Comparison of ENCODE assay signal across 1 cellular context in the genomic region with DNA sequence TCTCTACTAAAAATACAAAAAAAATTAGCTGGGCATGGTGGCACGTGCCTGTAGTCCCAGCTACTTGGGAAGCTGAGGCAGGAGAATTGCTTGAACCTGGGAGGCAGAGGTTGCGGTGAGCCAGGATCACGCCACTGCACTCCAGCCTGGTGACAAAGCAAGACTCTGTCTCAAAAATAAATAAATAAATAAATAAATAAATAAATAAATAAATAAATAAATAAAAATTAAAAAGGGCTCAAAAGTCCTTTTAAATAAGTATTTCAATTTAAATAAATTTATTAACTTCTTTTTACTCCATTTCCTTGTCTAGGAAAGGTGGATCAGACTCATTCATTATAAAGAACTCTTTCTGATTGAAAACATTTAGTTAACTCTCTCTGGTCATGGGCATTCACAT.
TF ChIP-seq lines count a peak whose summit lies in the region.

No MANE protein-coding gene starts in this region.

TF ChIP-seq in HEK293, 187 proteins besides CTCF, POLR2A, EP300 and RAD21 (continued from another document):
- TF ChIP-seq, protein P1, sequence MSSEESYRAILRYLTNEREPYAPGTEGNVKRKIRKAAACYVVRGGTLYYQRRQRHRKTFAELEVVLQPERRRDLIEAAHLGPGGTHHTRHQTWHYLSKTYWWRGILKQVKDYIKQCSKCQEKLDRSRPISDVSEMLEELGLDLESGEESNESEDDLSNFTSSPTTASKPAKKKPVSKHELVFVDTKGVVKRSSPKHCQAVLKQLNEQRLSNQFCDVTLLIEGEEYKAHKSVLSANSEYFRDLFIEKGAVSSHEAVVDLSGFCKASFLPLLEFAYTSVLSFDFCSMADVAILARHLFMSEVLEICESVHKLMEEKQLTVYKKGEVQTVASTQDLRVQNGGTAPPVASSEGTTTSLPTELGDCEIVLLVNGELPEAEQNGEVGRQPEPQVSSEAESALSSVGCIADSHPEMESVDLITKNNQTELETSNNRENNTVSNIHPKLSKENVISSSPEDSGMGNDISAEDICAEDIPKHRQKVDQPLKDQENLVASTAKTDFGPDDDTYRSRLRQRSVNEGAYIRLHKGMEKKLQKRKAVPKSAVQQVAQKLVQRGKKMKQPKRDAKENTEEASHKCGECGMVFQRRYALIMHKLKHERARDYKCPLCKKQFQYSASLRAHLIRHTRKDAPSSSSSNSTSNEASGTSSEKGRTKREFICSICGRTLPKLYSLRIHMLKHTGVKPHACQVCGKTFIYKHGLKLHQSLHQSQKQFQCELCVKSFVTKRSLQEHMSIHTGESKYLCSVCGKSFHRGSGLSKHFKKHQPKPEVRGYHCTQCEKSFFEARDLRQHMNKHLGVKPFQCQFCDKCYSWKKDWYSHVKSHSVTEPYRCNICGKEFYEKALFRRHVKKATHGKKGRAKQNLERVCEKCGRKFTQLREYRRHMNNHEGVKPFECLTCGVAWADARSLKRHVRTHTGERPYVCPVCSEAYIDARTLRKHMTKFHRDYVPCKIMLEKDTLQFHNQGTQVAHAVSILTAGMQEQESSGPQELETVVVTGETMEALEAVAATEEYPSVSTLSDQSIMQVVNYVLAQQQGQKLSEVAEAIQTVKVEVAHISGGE (tag by site-specific recombination; conservative IDR thresholded peaks at IDR 0.05; ENCODE audit: low read depth) = peak; percentile 81
- TF ChIP-seq ZNF510 (tag by site-specific recombination; IDR thresholded peaks at IDR 0.05; ENCODE audit: insufficient replicate concordance) = peak; percentile 50
- TF ChIP-seq ZNF664 (tag by site-specific recombination; IDR thresholded peaks at IDR 0.05) = 0 out of 2 replicates have a peak, but pooled peaks have one; percentile 44
- TF ChIP-seq ZBTB1 (tag by site-specific recombination; IDR thresholded peaks at IDR 0.05) = peak; percentile 27; the same call in 1 of the 2 replicates
- peak; percentile 89; the same call in 1 of the 2 replicates for TF ChIP-seq ZNF394 (tag by site-specific recombination; IDR thresholded peaks at IDR 0.05; ENCODE audit: borderline replicate concordance)
- TF ChIP-seq, protein P2, sequence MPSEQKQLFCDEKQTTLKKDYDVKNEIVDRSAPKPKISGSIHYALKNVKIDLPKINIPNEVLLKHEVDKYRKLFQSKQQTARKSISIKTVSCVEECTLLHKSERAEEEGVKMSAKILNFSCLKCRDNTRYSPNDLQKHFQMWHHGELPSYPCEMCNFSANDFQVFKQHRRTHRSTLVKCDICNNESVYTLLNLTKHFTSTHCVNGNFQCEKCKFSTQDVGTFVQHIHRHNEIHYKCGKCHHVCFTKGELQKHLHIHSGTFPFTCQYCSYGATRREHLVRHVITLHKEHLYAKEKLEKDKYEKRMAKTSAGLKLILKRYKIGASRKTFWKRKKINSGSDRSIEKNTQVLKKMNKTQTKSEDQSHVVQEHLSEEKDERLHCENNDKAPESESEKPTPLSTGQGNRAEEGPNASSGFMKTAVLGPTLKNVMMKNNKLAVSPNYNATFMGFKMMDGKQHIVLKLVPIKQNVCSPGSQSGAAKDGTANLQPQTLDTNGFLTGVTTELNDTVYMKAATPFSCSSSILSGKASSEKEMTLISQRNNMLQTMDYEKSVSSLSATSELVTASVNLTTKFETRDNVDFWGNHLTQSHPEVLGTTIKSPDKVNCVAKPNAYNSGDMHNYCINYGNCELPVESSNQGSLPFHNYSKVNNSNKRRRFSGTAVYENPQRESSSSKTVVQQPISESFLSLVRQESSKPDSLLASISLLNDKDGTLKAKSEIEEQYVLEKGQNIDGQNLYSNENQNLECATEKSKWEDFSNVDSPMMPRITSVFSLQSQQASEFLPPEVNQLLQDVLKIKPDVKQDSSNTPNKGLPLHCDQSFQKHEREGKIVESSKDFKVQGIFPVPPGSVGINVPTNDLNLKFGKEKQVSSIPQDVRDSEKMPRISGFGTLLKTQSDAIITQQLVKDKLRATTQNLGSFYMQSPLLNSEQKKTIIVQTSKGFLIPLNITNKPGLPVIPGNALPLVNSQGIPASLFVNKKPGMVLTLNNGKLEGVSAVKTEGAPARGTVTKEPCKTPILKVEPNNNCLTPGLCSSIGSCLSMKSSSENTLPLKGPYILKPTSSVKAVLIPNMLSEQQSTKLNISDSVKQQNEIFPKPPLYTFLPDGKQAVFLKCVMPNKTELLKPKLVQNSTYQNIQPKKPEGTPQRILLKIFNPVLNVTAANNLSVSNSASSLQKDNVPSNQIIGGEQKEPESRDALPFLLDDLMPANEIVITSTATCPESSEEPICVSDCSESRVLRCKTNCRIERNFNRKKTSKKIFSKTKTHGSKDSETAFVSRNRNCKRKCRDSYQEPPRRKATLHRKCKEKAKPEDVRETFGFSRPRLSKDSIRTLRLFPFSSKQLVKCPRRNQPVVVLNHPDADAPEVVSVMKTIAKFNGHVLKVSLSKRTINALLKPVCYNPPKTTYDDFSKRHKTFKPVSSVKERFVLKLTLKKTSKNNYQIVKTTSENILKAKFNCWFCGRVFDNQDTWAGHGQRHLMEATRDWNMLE (tag by site-specific recombination; conservative IDR thresholded peaks at IDR 0.05; ENCODE audit: low read depth) = peak; percentile 86
- TF ChIP-seq ZNF558 (tag by site-specific recombination; IDR thresholded peaks at IDR 0.05) = 0 out of 2 replicates have a peak, but pooled peaks have one; percentile 64
- peak; percentile 56 for TF ChIP-seq ZNF623 (tag by site-specific recombination; IDR thresholded peaks at IDR 0.05)
- TF ChIP-seq, protein P3, sequence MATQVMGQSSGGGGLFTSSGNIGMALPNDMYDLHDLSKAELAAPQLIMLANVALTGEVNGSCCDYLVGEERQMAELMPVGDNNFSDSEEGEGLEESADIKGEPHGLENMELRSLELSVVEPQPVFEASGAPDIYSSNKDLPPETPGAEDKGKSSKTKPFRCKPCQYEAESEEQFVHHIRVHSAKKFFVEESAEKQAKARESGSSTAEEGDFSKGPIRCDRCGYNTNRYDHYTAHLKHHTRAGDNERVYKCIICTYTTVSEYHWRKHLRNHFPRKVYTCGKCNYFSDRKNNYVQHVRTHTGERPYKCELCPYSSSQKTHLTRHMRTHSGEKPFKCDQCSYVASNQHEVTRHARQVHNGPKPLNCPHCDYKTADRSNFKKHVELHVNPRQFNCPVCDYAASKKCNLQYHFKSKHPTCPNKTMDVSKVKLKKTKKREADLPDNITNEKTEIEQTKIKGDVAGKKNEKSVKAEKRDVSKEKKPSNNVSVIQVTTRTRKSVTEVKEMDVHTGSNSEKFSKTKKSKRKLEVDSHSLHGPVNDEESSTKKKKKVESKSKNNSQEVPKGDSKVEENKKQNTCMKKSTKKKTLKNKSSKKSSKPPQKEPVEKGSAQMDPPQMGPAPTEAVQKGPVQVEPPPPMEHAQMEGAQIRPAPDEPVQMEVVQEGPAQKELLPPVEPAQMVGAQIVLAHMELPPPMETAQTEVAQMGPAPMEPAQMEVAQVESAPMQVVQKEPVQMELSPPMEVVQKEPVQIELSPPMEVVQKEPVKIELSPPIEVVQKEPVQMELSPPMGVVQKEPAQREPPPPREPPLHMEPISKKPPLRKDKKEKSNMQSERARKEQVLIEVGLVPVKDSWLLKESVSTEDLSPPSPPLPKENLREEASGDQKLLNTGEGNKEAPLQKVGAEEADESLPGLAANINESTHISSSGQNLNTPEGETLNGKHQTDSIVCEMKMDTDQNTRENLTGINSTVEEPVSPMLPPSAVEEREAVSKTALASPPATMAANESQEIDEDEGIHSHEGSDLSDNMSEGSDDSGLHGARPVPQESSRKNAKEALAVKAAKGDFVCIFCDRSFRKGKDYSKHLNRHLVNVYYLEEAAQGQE (tag by site-specific recombination; IDR thresholded peaks at IDR 0.05) = peak; percentile 50; the same call in 1 of the 2 replicates
- TF ChIP-seq ZBTB8A (tag by site-specific recombination; IDR thresholded peaks at IDR 0.05) = peak; percentile 70
- peak; percentile 38; the same call in 1 of the 2 replicates for TF ChIP-seq ZXDB (tag by site-specific recombination; IDR thresholded peaks at IDR 0.05)
- peak; percentile 61; the same call in 1 of the 2 replicates for TF ChIP-seq ZNF140 (tag by site-specific recombination; IDR thresholded peaks at IDR 0.05)
- TF ChIP-seq ZNF202 (tag by site-specific recombination; IDR thresholded peaks at IDR 0.05; ENCODE audit: borderline replicate concordance) = 0 out of 2 replicates have a peak, but pooled peaks have one; percentile 28
